8 cellular contexts compared by ENCODE assay signal in the genomic region with DNA sequence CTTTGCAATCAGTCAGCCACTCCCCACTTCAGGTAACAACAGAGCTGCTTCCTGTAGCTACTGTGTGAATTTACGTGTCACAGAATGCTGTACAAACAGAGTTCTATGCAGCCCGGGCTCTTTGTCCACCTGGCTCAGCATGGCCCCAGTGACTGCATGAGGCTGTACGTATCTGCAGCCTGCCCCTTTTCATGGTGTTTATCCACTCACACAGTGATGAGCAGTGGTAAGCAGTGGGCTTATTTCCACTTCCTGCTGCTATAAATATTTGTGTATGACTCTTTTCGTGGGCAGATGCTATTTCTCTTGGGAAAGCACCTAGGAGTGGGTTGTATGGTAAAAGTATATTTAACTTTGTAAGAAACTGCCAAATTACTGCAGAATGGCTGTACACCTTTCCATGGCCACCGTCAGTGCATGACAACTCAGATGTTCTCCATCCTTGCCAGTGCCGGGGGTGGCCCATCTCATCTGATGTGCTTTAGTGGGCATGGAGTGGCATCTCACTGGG. TPM values are rescaled to one million over a fixed set of nuclear protein-coding genes. Genes with fewer than 3 reads are reported as not detected.
DNase-seq lines count a peak whose midpoint lies in the region; ATAC-seq and TF ChIP-seq lines count a peak whose summit lies in the region.

No MANE protein-coding gene starts in this region.

- in situ Hi-C loops in ACHN (cut with HindIII; ENCODE audit: low pct_ligation_motif_present, low pct_unique_long_range_greater_than_20kb, low sequenced_read_pairs), result no loop called here

- H3K4me3 Mint-ChIP-seq in CD8-positive, alpha-beta T cell, result peak overlapping the region; percentile 62

- POLR2A ChIA-PET in CD8-positive, alpha-beta T cell (lab: Charles Lee), result interaction anchor here (0.9 to 1.3 kb wide), 2 partner anchors 39 to 40 kb away, joined by 4 to 5 read pairs; no protein-coding TSS in a partner anchor

- ATAC-seq in CD8-positive, alpha-beta T cell, result peak; percentile 86
- ATAC-seq in HG02884 (IDR thresholded peaks at IDR 0.05; ENCODE audit: unreplicated experiment), result peak; percentile 57

- H3K9me3 Mint-ChIP-seq in CD8-positive, alpha-beta T cell, result peaks cover 4% of the 10 kb centered on the region

- intact Hi-C loops in CD8-positive, alpha-beta T cell (cut with DNase I, micrococcal nuclease), result loop anchor here (1.0 to 5.0 kb wide), 3 partner anchors 39 to 215 kb away; no protein-coding TSS in a partner anchor

- peaks cover 14% of the 10 kb centered on the region for H3K4me1 ChIP-seq in CD8-positive, alpha-beta T cell (ENCODE audit: insufficient read depth, low read length)
- no peaks in the 10 kb centered on the region; the same call in 1 of the 2 replicates for H3K4me1 ChIP-seq in BE2C

- H3K27me3 Mint-ChIP-seq in CD8-positive, alpha-beta T cell (ENCODE audit: low read depth), result no peaks in the 10 kb centered on the region

- no peaks in the 10 kb centered on the region for H3K27me3 ChIP-seq in CD8-positive, alpha-beta T cell (ENCODE audit: insufficient read depth, low read length)
- no peaks in the 10 kb centered on the region for H3K27me3 ChIP-seq in BE2C

- no peaks in the 10 kb centered on the region for H3K36me3 ChIP-seq in CD8-positive, alpha-beta T cell (ENCODE audit: insufficient read depth, low read length)
- no peaks in the 10 kb centered on the region for H3K36me3 ChIP-seq in BE2C

- H3K27ac ChIP-seq in CD8-positive, alpha-beta T cell (ENCODE audit: low read depth, low read length), result no peak overlapping the region

- CTCF ChIA-PET in CD8-positive, alpha-beta T cell (lab: Charles Lee), result interaction anchor here (1.1 to 1.7 kb wide), 2 partner anchors 11 to 44 kb away, joined by 3 to 5 read pairs; no protein-coding TSS in a partner anchor

- peak overlapping the region; percentile 89 for H3K27ac Mint-ChIP-seq in CD8-positive, alpha-beta T cell

- H3K36me3 Mint-ChIP-seq in CD8-positive, alpha-beta T cell, result no peaks in the 10 kb centered on the region

- TF ChIP-seq CTCF in CD8-positive, alpha-beta T cell (IDR thresholded peaks at IDR 0.05), result no peak
- no peak for TF ChIP-seq CTCF in BE2C (IDR thresholded peaks at IDR 0.05; ENCODE audit: low read depth, low read length)

- peaks cover 40% of the 10 kb centered on the region for H3K4me1 Mint-ChIP-seq in CD8-positive, alpha-beta T cell (ENCODE audit: low read depth)

- H3K9me3 ChIP-seq in CD8-positive, alpha-beta T cell (ENCODE audit: low read length), result no peaks in the 10 kb centered on the region
- H3K9me3 ChIP-seq in BE2C, result no peaks in the 10 kb centered on the region

- H3K4me3 ChIP-seq in CD8-positive, alpha-beta T cell (ENCODE audit: low read depth, low read length), result peak overlapping the region; percentile 2
- H3K4me3 ChIP-seq in BE2C (ENCODE audit: low read depth, low read length), result no peak overlapping the region

- DNase-seq in CD8-positive, alpha-beta T cell, result peak in 2 of 7 experiments; percentile 49 to 67
- DNase-seq in activated CD4-positive, alpha-beta T cell treated with anti-CD3 and anti-CD28 coated beads, Interleukin-2, amount 50 U/mL, for 48 hours, result peak; percentile 26 to 46
- peak; percentile 83 for DNase-seq in kidney tubule cell (ENCODE audit: low spot score)
- no peak for DNase-seq in epidermal melanocyte (ENCODE audit: insufficient read length, low spot score)
- no peak for DNase-seq in foreskin melanocyte
- DNase-seq in BE2C, result no peak
- no peak for DNase-seq in ACHN

RNA-seq across cellular contexts. Expression of a gene that starts 43.3 kb away (rescaled TPM):
- total RNA-seq in CD8-positive, alpha-beta T cell, result under 1 TPM in 1 of 2 experiments, not detected in 1; 0.57 TPM
- polyA plus RNA-seq in BE2C (2012; ENCODE audit: insufficient read depth, insufficient read length, low read depth), result 2.7 TPM

Comparison
In these comparisons a context has a peak if more than half of its experiments do, and no peak if none do; other contexts are left out.
1. DNase-seq: peak in activated CD4-positive, alpha-beta T cell treated with anti-CD3 and anti-CD28 coated beads, Interleukin-2, amount 50 U/mL, for 48 hours (2 of 2) and kidney tubule cell (single experiment); none in epidermal melanocyte (single experiment), foreskin melanocyte (single experiment), BE2C (single experiment) and ACHN (single experiment).